ENCODE assay signal across 16 cellular contexts in the genomic region with DNA sequence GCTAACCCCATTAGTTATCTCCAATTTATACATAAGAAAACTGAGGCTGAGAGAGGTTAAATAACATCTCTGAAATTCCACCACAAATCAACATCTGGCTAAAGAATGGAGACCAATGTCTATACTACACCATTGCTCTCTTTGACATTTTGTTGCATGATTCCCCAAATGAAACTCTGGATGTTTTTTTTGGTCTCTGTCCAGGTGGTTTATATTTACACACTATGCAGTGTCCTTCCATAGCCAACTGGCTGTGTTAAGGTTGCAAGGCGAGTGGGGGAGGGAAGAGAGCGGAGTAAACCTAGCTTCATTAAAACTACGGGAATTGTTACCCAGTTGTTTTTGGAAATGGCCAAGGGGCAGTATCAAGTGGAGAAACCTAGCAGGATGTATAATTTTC.
"Had no signal": no experiment of that assay in that cellular context is flagged by ENCODE, and none has a peak within 500 bp of the region (broad histone marks: within the 10 kb centered on the region; RNA-seq: fewer than 3 reads in every experiment).

No MANE protein-coding gene starts in this region.

- H3K27ac ChIP-seq: neutrophil, right atrium auricular region, tibial artery, vagina had no signal

- H3K4me1 ChIP-seq: right atrium auricular region, tibial artery had no signal

- H3K27ac Mint-ChIP-seq: activated CD8-positive, alpha-beta memory T cell treated with anti-CD3 and anti-CD28 coated beads, Interleukin-2, amount 10 ng/mL, durations not matched to agents 7 days and 5 days; activated naive CD8-positive, alpha-beta T cell; activated T-cell treated with anti-CD3 and anti-CD28 coated beads, Interleukin-2, amount 50 U/mL, for 24 hours; naive thymus-derived CD4-positive, alpha-beta T cell; T-helper 2 cell treated with Interferon-gamma antibody and Interleukin-4, amounts not matched to agents 5 μg/mL and 100 μg/mL, for 36 hours had no signal

- H3K9me3 ChIP-seq: neutrophil, right atrium auricular region, tibial artery, vagina had no signal

- H3K4me1 Mint-ChIP-seq: activated CD8-positive, alpha-beta memory T cell treated with anti-CD3 and anti-CD28 coated beads, Interleukin-2, amount 10 ng/mL, durations not matched to agents 7 days and 5 days; naive thymus-derived CD4-positive, alpha-beta T cell had no signal

- H3K36me3 Mint-ChIP-seq: activated CD8-positive, alpha-beta memory T cell treated with anti-CD3 and anti-CD28 coated beads, Interleukin-2, amount 10 ng/mL, durations not matched to agents 7 days and 5 days; activated naive CD8-positive, alpha-beta T cell; naive thymus-derived CD4-positive, alpha-beta T cell had no signal

- H3K9me3 Mint-ChIP-seq: activated T-cell treated with anti-CD3 and anti-CD28 coated beads, Interleukin-2, amount 50 U/mL, for 24 hours; T-helper 2 cell treated with Interferon-gamma antibody and Interleukin-4, amounts not matched to agents 5 μg/mL and 100 μg/mL, for 36 hours had no signal

- H3K4me3 Mint-ChIP-seq: activated CD8-positive, alpha-beta memory T cell treated with anti-CD3 and anti-CD28 coated beads, Interleukin-2, amount 10 ng/mL, durations not matched to agents 7 days and 5 days; activated naive CD8-positive, alpha-beta T cell; activated T-cell treated with anti-CD3 and anti-CD28 coated beads, Interleukin-2, amount 50 U/mL, for 24 hours; naive thymus-derived CD4-positive, alpha-beta T cell; T-helper 2 cell treated with Interferon-gamma antibody and Interleukin-4, amounts not matched to agents 5 μg/mL and 100 μg/mL, for 36 hours had no signal

- H3K4me3 ChIP-seq: lung, right atrium auricular region, tibial artery, vagina had no signal

- H3K27me3 ChIP-seq: neutrophil, right atrium auricular region, vagina had no signal

- H3K36me3 ChIP-seq: neutrophil, right atrium auricular region, tibial artery, vagina had no signal

- ATAC-seq: activated CD8-positive, alpha-beta memory T cell treated with anti-CD3 and anti-CD28 coated beads, Interleukin-2, amount 10 ng/mL, durations not matched to agents 7 days and 5 days; naive thymus-derived CD4-positive, alpha-beta T cell had no signal

- DNase-seq: activated CD4-positive, alpha-beta T cell treated with anti-CD3 and anti-CD28 coated beads, Interleukin-2, amount 50 U/mL, for 48 hours; activated CD4-positive, CD25-positive, alpha-beta regulatory T cell treated with anti-CD3 and anti-CD28 coated beads, Interleukin-2, amount 50 U/mL, for 72 hours; activated CD8-positive, alpha-beta memory T cell treated with anti-CD3 and anti-CD28 coated beads, Interleukin-2, amount 10 ng/mL, durations not matched to agents 7 days and 5 days; activated effector memory CD4-positive, alpha-beta T cell treated with anti-CD3 and anti-CD28 coated beads, Interleukin-2, amount 50 U/mL, for 16 hours; activated T-cell treated with anti-CD3 and anti-CD28 coated beads, Interleukin-2, amount 50 U/mL, for 24 hours; hypothalamus; naive thymus-derived CD4-positive, alpha-beta T cell; posterior cingulate gyrus; small intestine; tibial artery had no signal
